23 cellular contexts compared by ENCODE assay signal in genomic region chr4:91485415-91485814, GRCh38.
"Had no signal": no experiment of that assay in that cellular context is flagged by ENCODE, and none has a peak within 500 bp of the region (broad histone marks: within the 10 kb centered on the region; RNA-seq: fewer than 3 reads in every experiment).

No MANE protein-coding gene starts in this region.

- H3K4me3 ChIP-seq: lower lobe of right lung, pancreas, prostate gland, right lobe of liver, skin epidermis, stomach, testis, thyroid gland, transverse colon, upper lobe of right lung had no signal

- H3K27me3 ChIP-seq: pancreas, right lobe of liver, stomach, testis, thyroid gland, transverse colon, upper lobe of right lung had no signal

- H3K27ac ChIP-seq: lower lobe of right lung, pancreas, prostate gland, right lobe of liver, skin epidermis, stomach, testis, thyroid gland, transverse colon, upper lobe of right lung had no signal

- ATAC-seq: lower lobe of right lung; natural killer cell; pancreas; right lobe of liver; stimulated activated naive B cell treated with anti-CD40 and anti-IgM and Interleukin-4, amounts not matched to agents 10 μg/mL and 1 μg/mL and 100 μg/mL, for 72 hours; stimulated activated naive CD8-positive, alpha-beta T cell treated with anti-CD3 and anti-CD28 coated beads, Interleukin-15, Interleukin-2, amounts not matched to agents 100 U/mL and 50 U/mL, for 24 hours; upper lobe of right lung had no signal

- H3K9me3 ChIP-seq: lower lobe of right lung, pancreas, prostate gland, right lobe of liver, stomach, testis, thyroid gland, transverse colon, upper lobe of right lung had no signal

- DNase-seq: islet precursor cell; lower lobe of right lung; mammary epithelial cell; mesendoderm; naive B cell; natural killer cell; nephron progenitor cell; pancreas; posterior cingulate gyrus; right lobe of liver; stimulated activated CD4-positive, alpha-beta T cell treated with anti-CD3 and anti-CD28 coated beads, Interleukin-12 subunit alpha, Interleukin-12 subunit beta, amount 100 ng/mL, for 4 hours; stimulated activated CD4-positive, alpha-beta T cell treated with anti-CD3 and anti-CD28 coated beads, Interleukin-15, amount 100 ng/mL, for 24 hours; stimulated activated CD4-positive, alpha-beta T cell treated with anti-CD3 and anti-CD28 coated beads, Interleukin-2, amount 100 ng/mL, for 24 hours; stimulated activated CD4-positive, alpha-beta T cell treated with anti-CD3 and anti-CD28 coated beads, Interleukin-4, amount 100 ng/mL, for 1 hour; stimulated activated naive B cell treated with anti-CD40 and anti-IgM and Interleukin-4, amounts not matched to agents 10 μg/mL and 1 μg/mL and 100 μg/mL, for 72 hours; stimulated activated naive CD8-positive, alpha-beta T cell treated with anti-CD3 and anti-CD28 coated beads, Interleukin-15, Interleukin-2, amounts not matched to agents 100 U/mL and 50 U/mL, for 24 hours; stomach; testis; thyroid gland; transverse colon; upper lobe of right lung had no signal

- H3K36me3 ChIP-seq: lower lobe of right lung, pancreas, prostate gland, right lobe of liver, stomach, thyroid gland, transverse colon, upper lobe of right lung had no signal

- H3K4me1 ChIP-seq: lower lobe of right lung, pancreas, prostate gland, right lobe of liver, stomach, testis, thyroid gland, transverse colon, upper lobe of right lung had no signal
